1 cellular context compared by ENCODE assay signal in genomic region chr16:3023669-3024478, GRCh38.
A peak's percentile ranks its signal among the peaks of the same experiment; 100 is the strongest.
TF ChIP-seq lines count a peak whose summit lies in the region.

A gene with protein sequence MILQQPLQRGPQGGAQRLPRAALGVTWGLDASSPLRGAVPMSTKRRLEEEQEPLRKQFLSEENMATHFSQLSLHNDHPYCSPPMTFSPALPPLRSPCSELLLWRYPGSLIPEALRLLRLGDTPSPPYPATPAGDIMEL (minus strand): TSS chr16:3023942. CDS start chr16:3023941, 1 bp downstream.
Gene THOC6 (plus strand): TSS chr16:3024035. CDS start chr16:3024327, 292 bp downstream.

TF ChIP-seq in K562, 482 proteins besides CTCF, POLR2A, EP300 and RAD21 (continued from another document):
- TF ChIP-seq, protein P1, sequence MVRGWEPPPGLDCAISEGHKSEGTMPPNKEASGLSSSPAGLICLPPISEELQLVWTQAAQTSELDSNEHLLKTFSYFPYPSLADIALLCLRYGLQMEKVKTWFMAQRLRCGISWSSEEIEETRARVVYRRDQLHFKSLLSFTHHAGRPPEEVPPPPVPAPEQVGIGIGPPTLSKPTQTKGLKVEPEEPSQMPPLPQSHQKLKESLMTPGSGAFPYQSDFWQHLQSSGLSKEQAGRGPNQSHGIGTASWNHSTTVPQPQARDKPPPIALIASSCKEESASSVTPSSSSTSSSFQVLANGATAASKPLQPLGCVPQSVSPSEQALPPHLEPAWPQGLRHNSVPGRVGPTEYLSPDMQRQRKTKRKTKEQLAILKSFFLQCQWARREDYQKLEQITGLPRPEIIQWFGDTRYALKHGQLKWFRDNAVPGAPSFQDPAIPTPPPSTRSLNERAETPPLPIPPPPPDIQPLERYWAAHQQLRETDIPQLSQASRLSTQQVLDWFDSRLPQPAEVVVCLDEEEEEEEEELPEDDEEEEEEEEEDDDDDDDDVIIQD (CRISPR knock-in tag; IDR thresholded peaks at IDR 0.05), result no peak
- TF ChIP-seq NR0B1 (IDR thresholded peaks at IDR 0.05; ENCODE audit: partially characterized antibody) (no peak), EGR1 (conservative IDR thresholded peaks at IDR 0.05) (peak; percentile 63; the same call in 1 of the 2 replicates), MIER1 (IDR thresholded peaks at IDR 0.05; ENCODE audit: low read depth) (0 out of 2 replicates have a peak, but pooled peaks have one; percentile 52), FOXK2 (conservative IDR thresholded peaks at IDR 0.05 in 1 of 2, IDR thresholded peaks at IDR 0.05 in 1 of 2; ENCODE audit: low read depth in 2 of 2) (0 out of 4 replicates have a peak, but pooled peaks of 1 of the 2 experiments have one; percentile 9), KLF1 (tag; IDR thresholded peaks at IDR 0.05) (no peak; the same call in 1 of the 2 replicates), RBM15 (IDR thresholded peaks at IDR 0.05; ENCODE audit: insufficient read depth, low read length) (no peak), TEAD4 (IDR thresholded peaks at IDR 0.05; ENCODE audit: low read length) (peak; percentile 7; the same call in 1 of the 2 replicates), TEAD4 (CRISPR knock-in tag; IDR thresholded peaks at IDR 0.05; ENCODE audit: borderline replicate concordance) (no peak), IFI16 (CRISPR knock-in tag; IDR thresholded peaks at IDR 0.05) (no peak), SREBF2 (CRISPR knock-in tag; IDR thresholded peaks at IDR 0.05) (no peak), ZZZ3 (IDR thresholded peaks at IDR 0.05) (no peak), FOXK1 (CRISPR knock-in tag; IDR thresholded peaks at IDR 0.05; ENCODE audit: borderline replicate concordance) (no peak), JUNB (CRISPR knock-in tag; conservative IDR thresholded peaks at IDR 0.05) (no peak), ZNF280A (IDR thresholded peaks at IDR 0.05; ENCODE audit: low read depth, partially characterized antibody) (no peak), E2F3 (CRISPR knock-in tag; IDR thresholded peaks at IDR 0.05) (peak; percentile 72; the same call in 1 of the 2 replicates), GABPB2 (CRISPR knock-in tag; conservative IDR thresholded peaks at IDR 0.05) (no peak), CCNT2 (IDR thresholded peaks at IDR 0.05; ENCODE audit: borderline replicate concordance, extremely low read depth, insufficient read length, low read depth, low read length) (peak; percentile 24), CLOCK (CRISPR knock-in tag; IDR thresholded peaks at IDR 0.05; ENCODE audit: borderline replicate concordance) (no peak), TRIM25 (IDR thresholded peaks at IDR 0.05; ENCODE audit: borderline replicate concordance) (no peak), ZFP30 (CRISPR knock-in tag; IDR thresholded peaks at IDR 0.05; ENCODE audit: borderline replicate concordance) (no peak), ZFPM2 (CRISPR knock-in tag; IDR thresholded peaks at IDR 0.05) (no peak), ETS2 (tag; IDR thresholded peaks at IDR 0.05; ENCODE audit: borderline replicate concordance, poor library complexity, severe bottlenecking) (no peak), ZNF217 (CRISPR knock-in tag; IDR thresholded peaks at IDR 0.05) (no peak), XRCC5 (IDR thresholded peaks at IDR 0.05; ENCODE audit: low read depth, low read length) (no peak), ZSCAN32 (CRISPR knock-in tag; IDR thresholded peaks at IDR 0.05) (peak; percentile 69; the same call in 1 of the 2 replicates), ZNF764 (CRISPR knock-in tag; IDR thresholded peaks at IDR 0.05; ENCODE audit: low read depth) (no peak), LCOR (CRISPR knock-in tag; IDR thresholded peaks at IDR 0.05) (no peak), BACH1 (tag; IDR thresholded peaks at IDR 0.05) (no peak), NR3C1 (CRISPR knock-in tag; IDR thresholded peaks at IDR 0.05) (no peak), ZBTB49 (CRISPR knock-in tag; IDR thresholded peaks at IDR 0.05; ENCODE audit: borderline replicate concordance) (no peak)
- TF ChIP-seq, protein P2, sequence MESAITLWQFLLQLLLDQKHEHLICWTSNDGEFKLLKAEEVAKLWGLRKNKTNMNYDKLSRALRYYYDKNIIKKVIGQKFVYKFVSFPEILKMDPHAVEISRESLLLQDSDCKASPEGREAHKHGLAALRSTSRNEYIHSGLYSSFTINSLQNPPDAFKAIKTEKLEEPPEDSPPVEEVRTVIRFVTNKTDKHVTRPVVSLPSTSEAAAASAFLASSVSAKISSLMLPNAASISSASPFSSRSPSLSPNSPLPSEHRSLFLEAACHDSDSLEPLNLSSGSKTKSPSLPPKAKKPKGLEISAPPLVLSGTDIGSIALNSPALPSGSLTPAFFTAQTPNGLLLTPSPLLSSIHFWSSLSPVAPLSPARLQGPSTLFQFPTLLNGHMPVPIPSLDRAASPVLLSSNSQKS (CRISPR knock-in tag; IDR thresholded peaks at IDR 0.05), result no peak
- TF ChIP-seq, protein P3, sequence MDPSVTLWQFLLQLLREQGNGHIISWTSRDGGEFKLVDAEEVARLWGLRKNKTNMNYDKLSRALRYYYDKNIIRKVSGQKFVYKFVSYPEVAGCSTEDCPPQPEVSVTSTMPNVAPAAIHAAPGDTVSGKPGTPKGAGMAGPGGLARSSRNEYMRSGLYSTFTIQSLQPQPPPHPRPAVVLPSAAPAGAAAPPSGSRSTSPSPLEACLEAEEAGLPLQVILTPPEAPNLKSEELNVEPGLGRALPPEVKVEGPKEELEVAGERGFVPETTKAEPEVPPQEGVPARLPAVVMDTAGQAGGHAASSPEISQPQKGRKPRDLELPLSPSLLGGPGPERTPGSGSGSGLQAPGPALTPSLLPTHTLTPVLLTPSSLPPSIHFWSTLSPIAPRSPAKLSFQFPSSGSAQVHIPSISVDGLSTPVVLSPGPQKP (CRISPR knock-in tag; IDR thresholded peaks at IDR 0.05), result no peak
- TF ChIP-seq, protein P4, sequence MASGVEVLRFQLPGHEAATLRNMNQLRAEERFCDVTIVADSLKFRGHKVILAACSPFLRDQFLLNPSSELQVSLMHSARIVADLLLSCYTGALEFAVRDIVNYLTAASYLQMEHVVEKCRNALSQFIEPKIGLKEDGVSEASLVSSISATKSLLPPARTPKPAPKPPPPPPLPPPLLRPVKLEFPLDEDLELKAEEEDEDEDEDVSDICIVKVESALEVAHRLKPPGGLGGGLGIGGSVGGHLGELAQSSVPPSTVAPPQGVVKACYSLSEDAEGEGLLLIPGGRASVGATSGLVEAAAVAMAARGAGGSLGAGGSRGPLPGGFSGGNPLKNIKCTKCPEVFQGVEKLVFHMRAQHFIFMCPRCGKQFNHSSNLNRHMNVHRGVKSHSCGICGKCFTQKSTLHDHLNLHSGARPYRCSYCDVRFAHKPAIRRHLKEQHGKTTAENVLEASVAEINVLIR (CRISPR knock-in tag; IDR thresholded peaks at IDR 0.05), result peak; percentile 64
- TF ChIP-seq, protein P5, sequence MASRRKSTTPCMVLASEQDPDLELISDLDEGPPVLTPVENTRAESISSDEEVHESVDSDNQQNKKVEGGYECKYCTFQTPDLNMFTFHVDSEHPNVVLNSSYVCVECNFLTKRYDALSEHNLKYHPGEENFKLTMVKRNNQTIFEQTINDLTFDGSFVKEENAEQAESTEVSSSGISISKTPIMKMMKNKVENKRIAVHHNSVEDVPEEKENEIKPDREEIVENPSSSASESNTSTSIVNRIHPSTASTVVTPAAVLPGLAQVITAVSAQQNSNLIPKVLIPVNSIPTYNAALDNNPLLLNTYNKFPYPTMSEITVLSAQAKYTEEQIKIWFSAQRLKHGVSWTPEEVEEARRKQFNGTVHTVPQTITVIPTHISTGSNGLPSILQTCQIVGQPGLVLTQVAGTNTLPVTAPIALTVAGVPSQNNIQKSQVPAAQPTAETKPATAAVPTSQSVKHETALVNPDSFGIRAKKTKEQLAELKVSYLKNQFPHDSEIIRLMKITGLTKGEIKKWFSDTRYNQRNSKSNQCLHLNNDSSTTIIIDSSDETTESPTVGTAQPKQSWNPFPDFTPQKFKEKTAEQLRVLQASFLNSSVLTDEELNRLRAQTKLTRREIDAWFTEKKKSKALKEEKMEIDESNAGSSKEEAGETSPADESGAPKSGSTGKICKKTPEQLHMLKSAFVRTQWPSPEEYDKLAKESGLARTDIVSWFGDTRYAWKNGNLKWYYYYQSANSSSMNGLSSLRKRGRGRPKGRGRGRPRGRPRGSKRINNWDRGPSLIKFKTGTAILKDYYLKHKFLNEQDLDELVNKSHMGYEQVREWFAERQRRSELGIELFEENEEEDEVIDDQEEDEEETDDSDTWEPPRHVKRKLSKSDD (conservative IDR thresholded peaks at IDR 0.05; ENCODE audit: low read length), result no peak
- TF ChIP-seq, protein P6, sequence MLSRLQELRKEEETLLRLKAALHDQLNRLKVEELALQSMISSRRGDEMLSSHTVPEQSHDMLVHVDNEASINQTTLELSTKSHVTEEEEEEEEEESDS (CRISPR knock-in tag; IDR thresholded peaks at IDR 0.05), result no peak
